ENCODE assay signal across 32 cellular contexts in genomic region chr10:69434926-69435325, GRCh38. TPM values are rescaled to one million over a fixed set of nuclear protein-coding genes. Genes with fewer than 3 reads are reported as not detected.
"Had no signal": no experiment of that assay in that cellular context is flagged by ENCODE, and none has a peak within 500 bp of the region (broad histone marks: within the 10 kb centered on the region; RNA-seq: fewer than 3 reads in every experiment).

No MANE protein-coding gene starts in this region.

- H3K9me3 ChIP-seq: adrenal gland, body of pancreas, esophagus squamous epithelium had no signal

- H3K36me3 ChIP-seq: adrenal gland, esophagus squamous epithelium had no signal

- H3K9me3 Mint-ChIP-seq: activated CD4-positive, alpha-beta memory T cell treated with anti-CD3 and anti-CD28 coated beads for 36 hours; activated CD4-positive, alpha-beta T cell treated with anti-CD3 and anti-CD28 coated beads, Interleukin-2, amount 10 ng/mL, durations not matched to agents 24 days and 14 days; activated naive CD4-positive, alpha-beta T cell treated with anti-CD3 and anti-CD28 coated beads, Interleukin-2, amount 10 ng/mL, durations not matched to agents 7 days and 5 days; activated naive CD4-positive, alpha-beta T cell treated with anti-CD3 and anti-CD28 coated beads, Interleukin-2, amount 50 U/mL, for 72 hours; activated naive CD8-positive, alpha-beta T cell treated with anti-CD3 and anti-CD28 coated beads, Interleukin-2, amount 50 U/mL, for 24 hours; activated T-helper 1 cell treated with anti-CD3 and anti-CD28 coated beads, Interleukin-12 subunit alpha, Interleukin-12 subunit beta, Interleukin-2, Interleukin-4 antibody, amounts not matched to agents 30 ng/mL and 10 ng/mL and 1 ng/mL, durations not matched to agents 14 hours and 24 hours and 36 hours; activated T-helper 2 cell treated with anti-CD3 and anti-CD28 coated beads, Interferon-gamma antibody, Interleukin-2, Interleukin-4, amounts not matched to agents 10 μg/mL and 5 μg/mL and 100 μg/mL, durations not matched to agents 14 hours and 24 hours and 36 hours had no signal

- H3K27me3 ChIP-seq: adrenal gland, body of pancreas, esophagus squamous epithelium had no signal

- H3K4me3 ChIP-seq: adrenal gland, body of pancreas, esophagus squamous epithelium had no signal

- ATAC-seq: activated CD4-positive, alpha-beta T cell treated with anti-CD3 and anti-CD28 coated beads for 36 hours; activated CD8-positive, alpha-beta memory T cell treated with anti-CD3 and anti-CD28 coated beads, Interleukin-2, amount 10 ng/mL, durations not matched to agents 7 days and 5 days; activated CD8-positive, alpha-beta T cell treated with anti-CD3 and anti-CD28 coated beads, Interleukin-2, amount 10 ng/mL, durations not matched to agents 7 days and 5 days; activated naive CD4-positive, alpha-beta T cell treated with anti-CD3 and anti-CD28 coated beads, Interleukin-2, amount 50 U/mL, for 72 hours; activated naive CD8-positive, alpha-beta T cell treated with anti-CD3 and anti-CD28 coated beads, Interleukin-2, amount 50 U/mL, for 24 hours; body of pancreas had no signal

- H3K27ac ChIP-seq: adrenal gland, body of pancreas, epithelial cell of prostate, esophagus squamous epithelium had no signal

- H3K27ac Mint-ChIP-seq: activated CD4-positive, alpha-beta memory T cell treated with anti-CD3 and anti-CD28 coated beads for 36 hours; activated CD4-positive, alpha-beta T cell treated with anti-CD3 and anti-CD28 coated beads for 36 hours; activated CD4-positive, alpha-beta T cell treated with anti-CD3 and anti-CD28 coated beads, Interleukin-2, amount 10 ng/mL, durations not matched to agents 24 days and 14 days; activated CD8-positive, alpha-beta memory T cell treated with anti-CD3 and anti-CD28 coated beads, Interleukin-2, amount 10 ng/mL, durations not matched to agents 7 days and 5 days; activated CD8-positive, alpha-beta T cell treated with anti-CD3 and anti-CD28 coated beads, Interleukin-2, amount 10 ng/mL, durations not matched to agents 7 days and 5 days; activated naive CD4-positive, alpha-beta T cell treated with anti-CD3 and anti-CD28 coated beads, Interleukin-2, amount 10 ng/mL, durations not matched to agents 7 days and 5 days; activated naive CD4-positive, alpha-beta T cell treated with anti-CD3 and anti-CD28 coated beads, Interleukin-2, amount 50 U/mL, for 72 hours; activated naive CD8-positive, alpha-beta T cell treated with anti-CD3 and anti-CD28 coated beads, Interleukin-2, amount 50 U/mL, for 24 hours; activated T-helper 1 cell treated with anti-CD3 and anti-CD28 coated beads, Interleukin-12 subunit alpha, Interleukin-12 subunit beta, Interleukin-2, Interleukin-4 antibody, amounts not matched to agents 30 ng/mL and 10 ng/mL and 1 ng/mL, durations not matched to agents 14 hours and 24 hours and 36 hours; activated T-helper 2 cell treated with anti-CD3 and anti-CD28 coated beads, Interferon-gamma antibody, Interleukin-2, Interleukin-4, amounts not matched to agents 10 μg/mL and 5 μg/mL and 100 μg/mL, durations not matched to agents 14 hours and 24 hours and 36 hours had no signal

- DNase-seq: activated CD4-positive, alpha-beta memory T cell treated with anti-CD3 and anti-CD28 coated beads for 36 hours; activated CD4-positive, alpha-beta T cell treated with anti-CD3 and anti-CD28 coated beads for 36 hours; activated CD4-positive, alpha-beta T cell treated with anti-CD3 and anti-CD28 coated beads, Interleukin-2, amount 10 ng/mL, durations not matched to agents 24 days and 14 days; activated CD4-positive, CD25-positive, alpha-beta regulatory T cell; activated CD4-positive, CD25-positive, alpha-beta regulatory T cell treated with anti-CD3 and anti-CD28 coated beads, Interleukin-2, amount 50 U/mL, for 72 hours; activated CD8-positive, alpha-beta memory T cell treated with anti-CD3 and anti-CD28 coated beads, Interleukin-2, amount 10 ng/mL, durations not matched to agents 7 days and 5 days; activated CD8-positive, alpha-beta memory T cell treated with anti-CD3 and anti-CD28 coated beads, Interleukin-2, amount 50 U/mL, for 4 hours; activated CD8-positive, alpha-beta T cell treated with anti-CD3 and anti-CD28 coated beads, Interleukin-2, amount 10 ng/mL, durations not matched to agents 7 days and 5 days; activated effector memory CD4-positive, alpha-beta T cell treated with anti-CD3 and anti-CD28 coated beads, Interleukin-2, amount 50 U/mL, for 16 hours; activated naive CD4-positive, alpha-beta T cell; activated naive CD4-positive, alpha-beta T cell treated with anti-CD3 and anti-CD28 coated beads, Interleukin-2, amount 10 ng/mL, durations not matched to agents 7 days and 5 days; activated naive CD8-positive, alpha-beta T cell treated with anti-CD3 and anti-CD28 coated beads, Interleukin-2, amount 50 U/mL, for 24 hours; activated T-cell treated with anti-CD3 and anti-CD28 coated beads, Interleukin-2, amount 50 U/mL, for 1 hour; activated T-cell treated with anti-CD3 and anti-CD28 coated beads, Interleukin-2, amount 50 U/mL, for 48 hours; adrenal gland; amygdala; aorta; body of pancreas; caudate nucleus; cortex of kidney; effector CD8-positive, alpha-beta T cell; esophagus squamous epithelium; T-helper 2 cell had no signal

- H3K4me3 Mint-ChIP-seq: activated CD4-positive, alpha-beta memory T cell treated with anti-CD3 and anti-CD28 coated beads for 36 hours; activated CD4-positive, alpha-beta T cell treated with anti-CD3 and anti-CD28 coated beads, Interleukin-2, amount 10 ng/mL, durations not matched to agents 24 days and 14 days; activated CD8-positive, alpha-beta memory T cell treated with anti-CD3 and anti-CD28 coated beads, Interleukin-2, amount 10 ng/mL, durations not matched to agents 7 days and 5 days; activated CD8-positive, alpha-beta T cell treated with anti-CD3 and anti-CD28 coated beads, Interleukin-2, amount 10 ng/mL, durations not matched to agents 7 days and 5 days; activated naive CD4-positive, alpha-beta T cell treated with anti-CD3 and anti-CD28 coated beads, Interleukin-2, amount 10 ng/mL, durations not matched to agents 7 days and 5 days; activated naive CD8-positive, alpha-beta T cell treated with anti-CD3 and anti-CD28 coated beads, Interleukin-2, amount 50 U/mL, for 24 hours; activated T-helper 1 cell treated with anti-CD3 and anti-CD28 coated beads, Interleukin-12 subunit alpha, Interleukin-12 subunit beta, Interleukin-2, Interleukin-4 antibody, amounts not matched to agents 30 ng/mL and 10 ng/mL and 1 ng/mL, durations not matched to agents 14 hours and 24 hours and 36 hours had no signal

- H3K4me1 Mint-ChIP-seq: activated CD4-positive, alpha-beta T cell treated with anti-CD3 and anti-CD28 coated beads for 36 hours; activated CD4-positive, alpha-beta T cell treated with anti-CD3 and anti-CD28 coated beads, Interleukin-2, amount 10 ng/mL, durations not matched to agents 24 days and 14 days; activated CD8-positive, alpha-beta memory T cell treated with anti-CD3 and anti-CD28 coated beads, Interleukin-2, amount 10 ng/mL, durations not matched to agents 7 days and 5 days; activated naive CD8-positive, alpha-beta T cell treated with anti-CD3 and anti-CD28 coated beads, Interleukin-2, amount 50 U/mL, for 24 hours had no signal

- H3K36me3 Mint-ChIP-seq: activated CD4-positive, alpha-beta memory T cell treated with anti-CD3 and anti-CD28 coated beads for 36 hours; activated CD8-positive, alpha-beta memory T cell treated with anti-CD3 and anti-CD28 coated beads, Interleukin-2, amount 10 ng/mL, durations not matched to agents 7 days and 5 days; activated naive CD4-positive, alpha-beta T cell treated with anti-CD3 and anti-CD28 coated beads, Interleukin-2, amount 10 ng/mL, durations not matched to agents 7 days and 5 days; activated naive CD4-positive, alpha-beta T cell treated with anti-CD3 and anti-CD28 coated beads, Interleukin-2, amount 50 U/mL, for 72 hours had no signal

RNA-seq across cellular contexts. Expression of gene TACR2, which starts 18.2 kb away (rescaled TPM):
- total RNA-seq: activated CD4-positive, alpha-beta memory T cell treated with anti-CD3 and anti-CD28 coated beads for 36 hours; activated CD4-positive, alpha-beta T cell treated with anti-CD3 and anti-CD28 coated beads for 36 hours; activated CD4-positive, alpha-beta T cell treated with anti-CD3 and anti-CD28 coated beads, Interleukin-2, amount 10 ng/mL, durations not matched to agents 24 days and 14 days; activated CD8-positive, alpha-beta memory T cell treated with anti-CD3 and anti-CD28 coated beads for 36 hours; activated CD8-positive, alpha-beta memory T cell treated with anti-CD3 and anti-CD28 coated beads, Interleukin-2, amount 10 ng/mL, durations not matched to agents 7 days and 5 days; activated CD8-positive, alpha-beta T cell treated with anti-CD3 and anti-CD28 coated beads, Interleukin-2, amount 10 ng/mL, durations not matched to agents 7 days and 5 days; activated T-helper 1 cell treated with anti-CD3 and anti-CD28 coated beads, Interleukin-12 subunit alpha, Interleukin-12 subunit beta, Interleukin-2, Interleukin-4 antibody, amounts not matched to agents 30 ng/mL and 10 ng/mL and 1 ng/mL, durations not matched to agents 14 hours and 24 hours and 36 hours; activated T-helper 2 cell treated with anti-CD3 and anti-CD28 coated beads, Interferon-gamma antibody, Interleukin-2, Interleukin-4, amounts not matched to agents 10 μg/mL and 5 μg/mL and 100 μg/mL, durations not matched to agents 14 hours and 24 hours and 36 hours; chondrocyte; endothelial cell of umbilical vein; fibroblast of villous mesenchyme; T-helper 1 cell treated with Interleukin-12 subunit alpha and Interleukin-12 subunit beta and Interleukin-4 antibody, amounts not matched to agents 30 ng/mL and 1 ng/mL, for 36 hours had no signal
